In genomic region chr1:206037521-206037920, GRCh38 we compare ENCODE assay signal across 18 cellular contexts.
DNase-seq lines count a peak whose midpoint lies in the region; FAIRE-seq lines count a peak whose summit lies in the region.
"Had no signal": no experiment of that assay in that cellular context is flagged by ENCODE, and none has a peak within 500 bp of the region (broad histone marks: within the 10 kb centered on the region; RNA-seq: fewer than 3 reads in every experiment).

No MANE protein-coding gene starts in this region.

- H3K27ac ChIP-seq in BLaER1 (no peak overlapping the region), caudate nucleus (ENCODE audit: low read depth, low read length) (no peak overlapping the region)
- H3K27ac ChIP-seq: heart left ventricle had no signal

- no peaks in the 10 kb centered on the region; the same call in 1 of the 2 replicates for H3K9me3 ChIP-seq in BLaER1
- H3K9me3 ChIP-seq: heart left ventricle had no signal

- peaks cover 56% of the 10 kb centered on the region for H3K4me1 ChIP-seq in BLaER1

- no peak overlapping the region for H3K4me3 ChIP-seq in BLaER1
- H3K4me3 ChIP-seq: heart left ventricle had no signal

- no peaks in the 10 kb centered on the region for H3K36me3 ChIP-seq in BLaER1
- H3K36me3 ChIP-seq: heart left ventricle had no signal

- H3K27me3 ChIP-seq in BLaER1 = no peaks in the 10 kb centered on the region

- no peak overlapping the region for H3K9ac ChIP-seq in BLaER1

- no peak for DNase-seq in GM19239 (ENCODE audit: insufficient read length, low spot score)
- DNase-seq in NCI-H82 treated with DMSO at 0.1 percent for 48 hours (lab: John Stamatoyannopoulos, UW; ENCODE audit: unreplicated experiment) = peak; percentile 84
- peak; percentile 18 for DNase-seq in left kidney (ENCODE audit: low read depth, low spot score)
- no peak for DNase-seq in activated CD8-positive, alpha-beta memory T cell treated with anti-CD3 and anti-CD28 coated beads, Interleukin-2, amount 50 U/mL, for 4 hours
- no peak for DNase-seq in activated T-cell treated with anti-CD3 and anti-CD28 coated beads, Interleukin-2, amount 50 U/mL, for 48 hours
- DNase-seq in pons (ENCODE audit: low spot score) = no peak
- no peak for DNase-seq in caudate nucleus (lab: John Stamatoyannopoulos, UW)
- DNase-seq: activated CD4-positive, alpha-beta T cell treated with anti-CD3 and anti-CD28 coated beads for 4 hours; activated naive CD4-positive, alpha-beta T cell treated with anti-CD3 and anti-CD28 coated beads, Interleukin-2, amount 10 ng/mL, durations not matched to agents 7 days and 5 days; aorta; heart left ventricle; left cardiac atrium; natural killer cell; NCI-H2081 treated with DMSO at 0.1 percent for 48 hours; NCI-H526; posterior cingulate gyrus; substantia nigra had no signal

- no peaks in the 10 kb centered on the region for H4K20me1 ChIP-seq in BLaER1

- H3K4me2 ChIP-seq in BLaER1 = peak overlapping the region; percentile 27

- peak; percentile 35 for FAIRE-seq in GM19239 (lab: Jason Lieb, UNC)

Comparison
In these comparisons a context has a peak if more than half of its experiments do, and no peak if none do; other contexts are left out.
1. DNase-seq: peak in NCI-H82 treated with DMSO at 0.1 percent for 48 hours (single experiment) and left kidney (single experiment); none in GM19239 (single experiment), activated CD8-positive, alpha-beta memory T cell treated with anti-CD3 and anti-CD28 coated beads, Interleukin-2, amount 50 U/mL, for 4 hours (single experiment), activated T-cell treated with anti-CD3 and anti-CD28 coated beads, Interleukin-2, amount 50 U/mL, for 48 hours (0 of 2), pons (single experiment) and caudate nucleus (0 of 61).